In the genomic region with DNA sequence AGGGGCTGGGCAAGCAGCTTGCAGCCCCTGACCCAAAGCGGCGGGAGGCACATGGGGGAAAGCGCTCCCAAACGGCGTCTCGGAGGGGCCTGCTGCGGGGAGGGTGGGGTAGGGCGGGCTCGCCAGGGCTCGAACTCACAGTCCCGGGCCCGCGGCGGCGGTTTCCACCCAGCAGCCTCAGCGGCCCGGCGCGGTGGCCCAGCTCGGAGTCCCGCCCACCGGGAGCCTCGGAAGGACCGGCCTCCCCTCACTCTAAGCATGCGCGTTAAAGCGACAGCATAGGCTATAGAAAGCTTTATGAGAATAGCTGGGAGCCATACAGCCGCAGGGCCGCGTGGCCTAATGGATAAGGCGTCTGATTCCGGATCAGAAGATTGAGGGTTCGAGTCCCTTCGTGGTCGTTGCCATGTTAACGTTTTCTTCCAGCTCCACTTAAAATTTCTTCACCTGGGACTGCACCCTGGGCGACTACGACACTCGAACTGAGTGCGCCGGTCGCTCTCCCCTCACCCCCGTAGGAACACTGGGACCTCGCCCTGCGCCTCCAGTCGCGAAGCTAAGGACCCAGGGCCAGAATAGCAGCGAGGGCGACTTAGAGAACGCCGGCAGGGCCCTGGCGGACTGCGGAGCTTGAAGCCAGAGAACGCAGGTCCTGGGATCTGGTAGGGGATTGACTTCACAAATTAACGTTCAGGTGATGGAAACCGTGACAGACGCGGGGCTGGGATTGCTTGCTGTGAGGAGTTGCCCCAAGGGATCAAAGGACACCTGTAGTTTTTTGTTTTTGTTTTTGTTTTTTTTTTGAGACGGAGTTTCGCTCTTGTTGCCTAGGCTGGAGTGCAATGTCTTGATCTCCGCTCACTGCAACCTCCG, we compare ENCODE assay signal across 8 cellular contexts. TPM values are rescaled to one million over a fixed set of nuclear protein-coding genes. Genes with fewer than 3 reads are reported as not detected.
DNase-seq lines count a peak whose midpoint lies in the region; TF ChIP-seq lines count a peak whose summit lies in the region.

No MANE protein-coding gene starts in this region.

- H3K79me2 ChIP-seq in H9 (ENCODE audit: insufficient read depth, low read length) = no peaks in the 10 kb centered on the region

- H2BK20ac ChIP-seq in H9 (ENCODE audit: low read depth, low read length, poor library complexity, severe bottlenecking) = no peak overlapping the region

- H4K5ac ChIP-seq in H9 (ENCODE audit: insufficient read length, low read depth, low read length) = no peak overlapping the region

- H3K56ac ChIP-seq in H9 (ENCODE audit: insufficient read length, low read depth, low read length) = no peak overlapping the region

- H3K27me3 ChIP-seq in H9 (ENCODE audit: insufficient read depth, low read length) (no peaks in the 10 kb centered on the region), stomach (no peaks in the 10 kb centered on the region)

- H2BK120ac ChIP-seq in H9 (ENCODE audit: low read depth, low read length, poor library complexity, severe bottlenecking) = no peak overlapping the region

- H2BK12ac ChIP-seq in H9 (ENCODE audit: insufficient read length, low read depth, low read length) = no peak overlapping the region

- H2AFZ ChIP-seq in H9 (ENCODE audit: low read length) = no peak overlapping the region

- H3K4me3 Mint-ChIP-seq in H9 (peak overlapping the region; percentile 85 to 96), neural crest cell (peak overlapping the region; percentile 94)

- H3K23ac ChIP-seq in H9 (ENCODE audit: insufficient read length, low read depth, low read length) = no peak overlapping the region

- peak overlapping the region; percentile 48 for H3K9ac ChIP-seq in H9 (ENCODE audit: extremely low read depth, insufficient read length, low read length)

- H3K27ac Mint-ChIP-seq in H9 (peak overlapping the region; percentile 89 to 95 (median 93)), neural crest cell (ENCODE audit: unreplicated experiment) (peak overlapping the region; percentile 92)

- TF ChIP-seq EP300 in stomach (IDR thresholded peaks at IDR 0.05) = no peak

- no peak overlapping the region for H3K14ac ChIP-seq in H9 (ENCODE audit: insufficient read depth, low read length)

- peaks cover 13% of the 10 kb centered on the region for H3K23me2 ChIP-seq in H9 (ENCODE audit: insufficient read length, low read depth, low read length, poor library complexity, severe bottlenecking)

- H3K4me1 Mint-ChIP-seq in H9 (peaks cover 7 to 10% of the 10 kb centered on the region in 2 experiments), neural crest cell (peaks cover 25% of the 10 kb centered on the region)

- H3K4me3 ChIP-seq in foreskin fibroblast (ENCODE audit: low read depth in 1 of 2, low read length in 2 of 2) (peak overlapping the region; percentile 73 to 77), stomach (peak overlapping the region; percentile 62 to 79 (median 68))

- no peaks in the 10 kb centered on the region for H3K36me3 ChIP-seq in stomach

- H3K9me3 ChIP-seq in H9 (ENCODE audit: control insufficient read depth, low read depth, low read length) (no peaks in the 10 kb centered on the region), stomach (no peaks in the 10 kb centered on the region)

- H4K8ac ChIP-seq in H9 (replicated peaks; ENCODE audit: insufficient read length, low read depth, low read length) = no peak overlapping the region

- no peak overlapping the region for H3K27ac ChIP-seq in H9 (ENCODE audit: insufficient read length, low read depth, low read length)
- H3K27ac ChIP-seq in stomach = peak overlapping the region; percentile 83 to 92 (median 88)

- no peak for TF ChIP-seq CTCF in H9 (conservative IDR thresholded peaks at IDR 0.05)
- TF ChIP-seq CTCF in foreskin fibroblast (IDR thresholded peaks at IDR 0.05; ENCODE audit: low read depth, low read length) = no peak
- TF ChIP-seq CTCF in neural crest cell (conservative IDR thresholded peaks at IDR 0.05) = no peak
- no peak for TF ChIP-seq CTCF in stomach (IDR thresholded peaks at IDR 0.05)

- TF ChIP-seq POLR2A in stomach (IDR thresholded peaks at IDR 0.05) = no peak

- H3K4me1 ChIP-seq in H9 (ENCODE audit: insufficient read depth, low read length) = no peaks in the 10 kb centered on the region
- H3K4me1 ChIP-seq in stomach = peaks cover 26 to 36% (median 31%) of the 10 kb centered on the region in 4 donors

- intact Hi-C loops in stomach (cut with DNase I; ENCODE audit: low total_unique reads) = no loop called here

- peak overlapping the region; percentile 76 for H3K4me2 ChIP-seq in H9 (ENCODE audit: insufficient read depth, insufficient read length, low read length)

- H3K4ac ChIP-seq in H9 (ENCODE audit: low read depth, low read length) = no peak overlapping the region

- no peak overlapping the region for H4K91ac ChIP-seq in H9 (ENCODE audit: insufficient read length, low read depth, low read length)

- no peak overlapping the region for H3T11ph ChIP-seq in H9 (ENCODE audit: low read length)

- H2BK15ac ChIP-seq in H9 (ENCODE audit: low read depth, low read length) = no peak overlapping the region

- no peaks in the 10 kb centered on the region; a peak in 1 of 7 replicates for H3K36me3 Mint-ChIP-seq in H9 (ENCODE audit: insufficient read depth in 1 of 3, low read depth in 3 of 3)
- peaks cover 11% of the 10 kb centered on the region for H3K36me3 Mint-ChIP-seq in neural crest cell (ENCODE audit: low read depth)

- H3K18ac ChIP-seq in H9 (ENCODE audit: insufficient read length, low read depth, low read length) = peak overlapping the region; percentile 8

- H2AK5ac ChIP-seq in H9 (ENCODE audit: insufficient read length, low read length) = no peak overlapping the region

- no peaks in the 10 kb centered on the region for H3K79me1 ChIP-seq in H9 (ENCODE audit: insufficient read depth, low read depth, low read length, poor library complexity, severe bottlenecking)

- H3K27me3 Mint-ChIP-seq in H9 (ENCODE audit: low read depth) (peaks cover 50% of the 10 kb centered on the region), neural crest cell (ENCODE audit: low read depth) (peaks cover 46% of the 10 kb centered on the region)

- H2BK5ac ChIP-seq in H9 (ENCODE audit: insufficient read length, low read length) = no peak overlapping the region

- no peaks in the 10 kb centered on the region for H4K20me1 ChIP-seq in H9 (ENCODE audit: control insufficient read depth, insufficient read depth, insufficient read length)

- DNase-seq in ELR (ENCODE audit: low read depth) (peak; percentile 93), H9 (peak; percentile 97), M059J (ENCODE audit: low read depth) (peak; percentile 95), SHP77 (lab: John Stamatoyannopoulos, UW) (peak; percentile 92 to 94), foreskin fibroblast (peak; percentile 93 to 98), neural crest cell (ENCODE audit: low read depth, low spot score) (peak; percentile 100), stomach (peak; percentile 98)
- DNase-seq in activated effector memory CD4-positive, alpha-beta T cell treated with anti-CD3 and anti-CD28 coated beads, Interleukin-2, amount 50 U/mL, for 16 hours = peak; percentile 98

- H3K9me3 Mint-ChIP-seq in H9 (peaks cover 3 to 8% of the 10 kb centered on the region in 2 experiments; a peak in 2 of 5 replicates), neural crest cell (peaks cover 8% of the 10 kb centered on the region)

- WGBS in H9 (ENCODE audit: extremely low coverage, insufficient read length, low lambda C conversion rate) = no CpG with 5 or more reads among the region's 62 CpGs
- WGBS in stomach, 5 donors = 1 to 3% (median 1%) methylated on average over 41 to 62 of the region's 62 CpGs

RNA-seq across cellular contexts. Expression of a gene that starts 15.8 kb away (rescaled TPM):
- total RNA-seq in H9 (2021) = 6.2 and 6.4 TPM in 2 replicates
- 1.1 and 6.2 TPM in 2 replicates for total RNA-seq in M059J (2014; rRNA removed; shearing (Covaris generic))
- total RNA-seq in neural crest cell = 14.9 and 15.9 TPM in 2 replicates
- total RNA-seq in stomach = 10 to 100 TPM in 3 of 5 donors, 1 to 10 TPM in 2; 1.3 to 87.8 (median 20.0) TPM
- 1 to 10 TPM; 5.8 to 6.7 (median 6.1) TPM for polyA plus RNA-seq in stomach

RNA-seq across cellular contexts. Expression of a gene that starts 37.4 kb away (rescaled TPM):
- total RNA-seq in H9 (2021) = not detected in 2 replicates
- total RNA-seq in M059J (2014; rRNA removed; shearing (Covaris generic)) = 0.15 TPM in 1 of 2 replicates, not detected in the other
- 0.35 TPM in 1 of 2 replicates, not detected in the other for total RNA-seq in neural crest cell
- not detected for total RNA-seq in stomach
- polyA plus RNA-seq in stomach = not detected

RNA-seq across cellular contexts. Expression of a gene that starts 38.2 kb away (rescaled TPM):
- 16.8 and 18.8 TPM in 2 replicates for total RNA-seq in H9 (2021)
- 13.5 and 15.4 TPM in 2 replicates for total RNA-seq in M059J (2014; rRNA removed; shearing (Covaris generic))
- total RNA-seq in neural crest cell = 19.7 and 21.1 TPM in 2 replicates
- total RNA-seq in stomach = 10 to 100 TPM in 1 of 5 donors, 1 to 10 TPM in 3, under 1 TPM in 1; 0.87 to 21.9 (median 5.5) TPM
- 10 to 100 TPM; 16.6 to 27.5 (median 20.9) TPM for polyA plus RNA-seq in stomach

RNA-seq across cellular contexts. Expression of a gene that starts 51.5 kb away (rescaled TPM):
- total RNA-seq in H9 (2021) (207 and 212 TPM in 2 replicates), neural crest cell (not detected in 2 replicates), stomach (not detected)
- not detected in 2 replicates for total RNA-seq in M059J (2014; rRNA removed; shearing (Covaris generic))
- not detected for polyA plus RNA-seq in stomach
